31 cellular contexts compared by ENCODE assay signal in the genomic region with DNA sequence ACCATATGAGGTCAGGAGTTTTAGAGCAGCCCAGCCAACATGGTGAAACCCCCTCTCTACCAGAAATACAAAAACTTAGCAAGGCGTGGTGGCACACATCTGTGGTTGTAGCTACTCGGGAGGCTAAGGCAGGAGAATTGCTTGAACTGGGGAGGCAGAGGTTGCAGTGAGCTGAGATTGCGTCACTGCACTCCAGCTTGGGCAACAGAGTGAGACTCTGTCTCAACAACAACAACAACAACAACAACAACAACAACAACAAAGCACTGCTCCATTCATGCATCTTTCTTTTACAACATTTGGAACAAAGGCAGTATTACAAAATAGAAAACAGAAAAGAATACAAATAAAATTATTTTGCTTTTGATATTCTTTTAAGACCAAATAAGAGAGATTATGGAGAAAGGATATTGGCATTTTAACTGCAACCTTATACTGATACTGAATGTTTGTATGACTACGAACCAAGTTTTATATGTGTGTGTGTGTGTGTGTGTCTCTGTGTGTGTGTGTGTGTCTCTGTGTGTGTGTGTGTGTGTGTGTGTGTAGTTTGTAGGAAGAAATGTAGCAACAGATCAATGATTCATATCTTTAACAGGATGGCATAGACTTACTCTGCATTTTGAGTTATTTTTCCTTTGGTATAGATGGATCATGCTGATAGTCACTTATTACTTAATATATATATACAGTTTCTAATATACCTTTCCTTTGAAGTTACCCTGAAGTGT.
"Had no signal": no experiment of that assay in that cellular context is flagged by ENCODE, and none has a peak within 500 bp of the region (broad histone marks: within the 10 kb centered on the region; RNA-seq: fewer than 3 reads in every experiment).

No MANE protein-coding gene starts in this region.

- H3K36me3 ChIP-seq: prostate gland, uterus had no signal

- H3K27ac ChIP-seq: dorsolateral prefrontal cortex, foreskin keratinocyte, gastroesophageal sphincter, heart right ventricle, left lung, prostate gland, right atrium auricular region, skin epidermis, spleen, thoracic aorta, tibial nerve, upper lobe of left lung had no signal

- H3K9me3 Mint-ChIP-seq: endodermal cell; naive thymus-derived CD4-positive, alpha-beta T cell; nephron progenitor cell; stimulated activated memory B cell treated with anti-CD40 and anti-IgM and Interleukin-4, amounts not matched to agents 10 μg/mL and 1 μg/mL and 100 μg/mL, for 72 hours had no signal

- FAIRE-seq: colon, islet of Langerhans had no signal

- H3K27me3 Mint-ChIP-seq: naive thymus-derived CD4-positive, alpha-beta T cell; stimulated activated memory B cell treated with anti-CD40 and anti-IgM and Interleukin-4, amounts not matched to agents 10 μg/mL and 1 μg/mL and 100 μg/mL, for 72 hours had no signal

- ATAC-seq: esophagus mucosa; foreskin keratinocyte; gastroesophageal sphincter; heart right ventricle; left cardiac atrium; left lung; naive thymus-derived CD4-positive, alpha-beta T cell; stimulated activated memory B cell treated with anti-CD40 and anti-IgM and Interleukin-4, amounts not matched to agents 10 μg/mL and 1 μg/mL and 100 μg/mL, for 72 hours; stimulated activated naive CD8-positive, alpha-beta T cell treated with anti-CD3 and anti-CD28 coated beads, Interleukin-15, Interleukin-2, amounts not matched to agents 100 U/mL and 50 U/mL, for 24 hours had no signal

- DNase-seq: dorsolateral prefrontal cortex; effector CD8-positive, alpha-beta T cell; endodermal cell; foreskin keratinocyte; glutamatergic neuron; heart right ventricle; hippocampal formation; left cardiac atrium; mesendoderm; midbrain; naive thymus-derived CD4-positive, alpha-beta T cell; nephron progenitor cell; nucleus accumbens; sigmoid colon; spleen; stimulated activated CD4-positive, alpha-beta T cell treated with anti-CD3 and anti-CD28 coated beads, Interleukin-4, amount 100 ng/mL, for 4 hours; stimulated activated naive CD8-positive, alpha-beta T cell treated with anti-CD3 and anti-CD28 coated beads, Interleukin-15, Interleukin-2, amounts not matched to agents 100 U/mL and 50 U/mL, for 24 hours; substantia nigra; upper lobe of left lung; uterus had no signal

- H3K4me1 ChIP-seq: heart right ventricle, left lung, prostate gland, right atrium auricular region, spleen, upper lobe of left lung, uterus had no signal

- H3K4me3 Mint-ChIP-seq: endodermal cell; naive thymus-derived CD4-positive, alpha-beta T cell; nephron progenitor cell; stimulated activated memory B cell treated with anti-CD40 and anti-IgM and Interleukin-4, amounts not matched to agents 10 μg/mL and 1 μg/mL and 100 μg/mL, for 72 hours had no signal

- H3K27me3 ChIP-seq: dorsolateral prefrontal cortex, foreskin keratinocyte, gastroesophageal sphincter, heart right ventricle, left lung, right atrium auricular region, sigmoid colon, spleen, tibial nerve, upper lobe of left lung, uterus had no signal

- H3K9me3 ChIP-seq: gastroesophageal sphincter, heart right ventricle, left lung, prostate gland, right atrium auricular region, sigmoid colon, spleen, thoracic aorta, tibial nerve, upper lobe of left lung, uterus had no signal

- H3K27ac Mint-ChIP-seq: endodermal cell; nephron progenitor cell; stimulated activated memory B cell treated with anti-CD40 and anti-IgM and Interleukin-4, amounts not matched to agents 10 μg/mL and 1 μg/mL and 100 μg/mL, for 72 hours had no signal

- H3K4me3 ChIP-seq: dorsolateral prefrontal cortex, gastroesophageal sphincter, heart right ventricle, left lung, prostate gland, right atrium auricular region, sigmoid colon, skin epidermis, spleen, thoracic aorta, tibial nerve, upper lobe of left lung, uterus had no signal

- H3K4me1 Mint-ChIP-seq: nephron progenitor cell; stimulated activated memory B cell treated with anti-CD40 and anti-IgM and Interleukin-4, amounts not matched to agents 10 μg/mL and 1 μg/mL and 100 μg/mL, for 72 hours had no signal
